In the genomic region with DNA sequence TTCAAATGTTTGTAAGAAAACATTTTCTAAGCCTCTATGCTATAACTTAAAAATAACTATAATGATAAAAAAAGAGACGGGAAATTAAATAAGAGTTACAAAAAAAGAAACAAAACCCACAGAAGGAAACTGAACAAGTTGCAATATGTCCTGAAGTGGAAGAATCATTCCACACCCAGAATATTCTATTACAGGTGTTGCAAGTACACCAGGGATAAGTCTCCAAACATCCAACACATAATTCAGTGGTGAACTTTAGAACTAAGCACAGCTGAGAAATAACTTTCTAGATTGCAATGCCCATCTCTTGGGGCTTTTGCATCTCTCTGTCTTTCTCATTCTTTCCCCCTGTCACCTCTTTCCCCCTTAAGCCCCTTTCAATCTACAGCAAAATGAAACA, we compare ENCODE assay signal across 20 cellular contexts.
"Had no signal": no experiment of that assay in that cellular context is flagged by ENCODE, and none has a peak within 500 bp of the region (broad histone marks: within the 10 kb centered on the region; RNA-seq: fewer than 3 reads in every experiment).

No MANE protein-coding gene starts in this region.

- H3K36me3 Mint-ChIP-seq: naive B cell; natural killer cell treated with Interleukin-12 subunit alpha and Interleukin-12 subunit beta and Interleukin-15 and Interleukin-18, amount 100 ng/mL, for 72 hours; stimulated activated effector memory CD8-positive, alpha-beta T cell treated with anti-CD3 and anti-CD28 coated beads, Interleukin-12 subunit alpha, Interleukin-12 subunit beta, amount 100 ng/mL, for 72 hours; type B pancreatic cell had no signal

- H3K27ac ChIP-seq: dorsolateral prefrontal cortex, left lung, lower lobe of right lung, prostate gland, stomach, testis, tibial artery had no signal

- H3K27me3 Mint-ChIP-seq: natural killer cell treated with Interleukin-12 subunit alpha and Interleukin-12 subunit beta and Interleukin-15 and Interleukin-18, amount 100 ng/mL, for 72 hours; type B pancreatic cell had no signal

- H3K9me3 ChIP-seq: lower lobe of right lung, prostate gland, right atrium auricular region, testis, tibial artery had no signal

- H3K4me3 ChIP-seq: dorsolateral prefrontal cortex, left lung, lower lobe of right lung, prostate gland, right atrium auricular region, stomach, testis, tibial artery had no signal

- H3K4me3 Mint-ChIP-seq: naive B cell; natural killer cell treated with Interleukin-12 subunit alpha and Interleukin-12 subunit beta and Interleukin-15 and Interleukin-18, amount 100 ng/mL, for 72 hours; neural crest cell; stimulated activated effector memory CD8-positive, alpha-beta T cell treated with anti-CD3 and anti-CD28 coated beads, Interleukin-12 subunit alpha, Interleukin-12 subunit beta, amount 100 ng/mL, for 72 hours; type B pancreatic cell had no signal

- H3K27ac Mint-ChIP-seq: naive B cell; natural killer cell treated with Interleukin-12 subunit alpha and Interleukin-12 subunit beta and Interleukin-15 and Interleukin-18, amount 100 ng/mL, for 72 hours; stimulated activated effector memory CD8-positive, alpha-beta T cell treated with anti-CD3 and anti-CD28 coated beads, Interleukin-12 subunit alpha, Interleukin-12 subunit beta, amount 100 ng/mL, for 72 hours; type B pancreatic cell had no signal

- H3K4me1 ChIP-seq: left lung, lower lobe of right lung, prostate gland, right atrium auricular region, stomach, testis, tibial artery had no signal

- H3K4me1 Mint-ChIP-seq: naive B cell; stimulated activated effector memory CD8-positive, alpha-beta T cell treated with anti-CD3 and anti-CD28 coated beads, Interleukin-12 subunit alpha, Interleukin-12 subunit beta, amount 100 ng/mL, for 72 hours had no signal

- DNase-seq: dorsolateral prefrontal cortex; effector CD4-positive, alpha-beta T cell; head of caudate nucleus; kidney; left lung; lower lobe of right lung; naive B cell; nucleus accumbens; stimulated activated CD4-positive, alpha-beta T cell treated with anti-CD3 and anti-CD28 coated beads, Interleukin-2, amount 100 ng/mL, for 24 hours; stimulated activated CD4-positive, alpha-beta T cell treated with anti-CD3 and anti-CD28 coated beads, Interleukin-4, amount 100 ng/mL, for 24 hours; stimulated activated naive CD4-positive, alpha-beta T cell treated with Interleukin-2 at 50 U/mL for 16 hours; stomach; testis; tibial artery had no signal

- H3K9me3 Mint-ChIP-seq: neural crest cell, type B pancreatic cell had no signal

- H3K27me3 ChIP-seq: dorsolateral prefrontal cortex, left lung, right atrium auricular region, stomach, testis, tibial artery had no signal

- H3K36me3 ChIP-seq: left lung, lower lobe of right lung, prostate gland, right atrium auricular region, stomach, tibial artery had no signal
